In the genomic region with DNA sequence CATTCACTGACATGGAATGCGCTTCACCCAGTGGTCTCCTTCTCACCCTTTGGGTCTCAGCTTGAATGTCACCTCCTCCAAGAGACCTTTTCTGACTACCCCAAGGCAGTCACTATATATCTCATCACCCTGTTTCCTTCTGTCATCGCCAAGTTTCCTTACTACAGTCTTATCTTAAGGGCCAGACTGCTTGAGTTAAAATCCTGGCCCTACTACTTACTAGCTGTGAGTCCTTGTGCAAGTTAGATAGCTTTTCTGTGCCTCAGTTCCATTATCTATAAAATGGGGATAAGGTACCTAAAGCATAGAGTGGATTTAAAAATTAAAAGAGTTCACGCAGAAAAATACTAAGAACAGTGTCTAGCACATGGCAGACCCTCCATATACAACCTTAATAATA, we compare ENCODE assay signal across 16 cellular contexts.
DNase-seq lines count a peak whose midpoint lies in the region; ATAC-seq and TF ChIP-seq lines count a peak whose summit lies in the region.
"Had no signal": no experiment of that assay in that cellular context is flagged by ENCODE, and none has a peak within 500 bp of the region (broad histone marks: within the 10 kb centered on the region; RNA-seq: fewer than 3 reads in every experiment).

No MANE protein-coding gene starts in this region.

- peak; percentile 13 for ATAC-seq in HG02884 (IDR thresholded peaks at IDR 0.05; ENCODE audit: unreplicated experiment)
- peak; percentile 47 for ATAC-seq in stimulated activated effector memory CD8-positive, alpha-beta T cell treated with anti-CD3 and anti-CD28 coated beads, Interleukin-12 subunit alpha, Interleukin-12 subunit beta, amount 100 ng/mL, for 72 hours
- ATAC-seq in HG02623 (IDR thresholded peaks at IDR 0.05; ENCODE audit: unreplicated experiment), result no peak
- ATAC-seq: body of pancreas had no signal

- peak overlapping the region; percentile 52 for H3K4me3 Mint-ChIP-seq in T-helper 1 cell treated with Interleukin-12 subunit alpha and Interleukin-12 subunit beta and Interleukin-4 antibody, amounts not matched to agents 30 μg/mL and 1 μg/mL, for 36 hours
- H3K4me3 Mint-ChIP-seq in stimulated activated effector memory CD8-positive, alpha-beta T cell treated with anti-CD3 and anti-CD28 coated beads, Interleukin-12 subunit alpha, Interleukin-12 subunit beta, amount 100 ng/mL, for 72 hours, result peak overlapping the region; percentile 39

- DNase-seq in T-helper 1 cell, result no peak
- peak; percentile 66 for DNase-seq in OCI-M1 (lab: John Stamatoyannopoulos, UW)
- DNase-seq in stimulated activated effector memory CD8-positive, alpha-beta T cell treated with anti-CD3 and anti-CD28 coated beads, Interleukin-12 subunit alpha, Interleukin-12 subunit beta, amount 100 ng/mL, for 72 hours (ENCODE audit: low spot score in 2 of 2), result no peak
- no peak for DNase-seq in NCI-H2171 treated with DMSO at 0.1 percent for 48 hours (lab: John Stamatoyannopoulos, UW)
- DNase-seq in breast epithelium (ENCODE audit: low spot score in 2 of 2), result no peak
- DNase-seq: activated effector memory CD4-positive, alpha-beta T cell treated with Interleukin-2 at 50 U/mL for 16 hours; body of pancreas; left ventricle myocardium inferior; NCI-H2029 treated with DMSO at 0.1 percent for 48 hours; NCI-H748 treated with DMSO at 0.1 percent for 48 hours had no signal

- intact Hi-C loops in breast epithelium (cut with DNase I; ENCODE audit: low total_unique reads), result no loop called here

- H3K4me3 ChIP-seq in breast epithelium, result no peak overlapping the region
- H3K4me3 ChIP-seq: body of pancreas, left ventricle myocardium inferior, tibial nerve had no signal

- peaks cover 17% of the 10 kb centered on the region for H3K4me1 Mint-ChIP-seq in T-helper 1 cell treated with Interleukin-12 subunit alpha and Interleukin-12 subunit beta and Interleukin-4 antibody, amounts not matched to agents 30 μg/mL and 1 μg/mL, for 36 hours (ENCODE audit: low read depth)
- peaks cover 27% of the 10 kb centered on the region for H3K4me1 Mint-ChIP-seq in stimulated activated effector memory CD8-positive, alpha-beta T cell treated with anti-CD3 and anti-CD28 coated beads, Interleukin-12 subunit alpha, Interleukin-12 subunit beta, amount 100 ng/mL, for 72 hours

- no peak for TF ChIP-seq POLR2A in breast epithelium (IDR thresholded peaks at IDR 0.05)

- H3K4me1 ChIP-seq in breast epithelium, result no peaks in the 10 kb centered on the region
- H3K4me1 ChIP-seq: body of pancreas, left ventricle myocardium inferior, tibial nerve had no signal

- peak overlapping the region; percentile 13 for H3K27ac Mint-ChIP-seq in T-helper 1 cell treated with Interleukin-12 subunit alpha and Interleukin-12 subunit beta and Interleukin-4 antibody, amounts not matched to agents 30 μg/mL and 1 μg/mL, for 36 hours
- H3K27ac Mint-ChIP-seq in stimulated activated effector memory CD8-positive, alpha-beta T cell treated with anti-CD3 and anti-CD28 coated beads, Interleukin-12 subunit alpha, Interleukin-12 subunit beta, amount 100 ng/mL, for 72 hours, result peak overlapping the region; percentile 12
- H3K27ac Mint-ChIP-seq: CD4-positive, CD25-positive, alpha-beta regulatory T cell had no signal

- peaks cover 0 to 9% of the 10 kb centered on the region in 2 donors for H3K27me3 ChIP-seq in breast epithelium
- H3K27me3 ChIP-seq: body of pancreas, tibial nerve had no signal

- no peak for TF ChIP-seq CTCF in breast epithelium (IDR thresholded peaks at IDR 0.05)

- peaks cover 54% of the 10 kb centered on the region for H3K27me3 Mint-ChIP-seq in T-helper 1 cell treated with Interleukin-12 subunit alpha and Interleukin-12 subunit beta and Interleukin-4 antibody, amounts not matched to agents 30 μg/mL and 1 μg/mL, for 36 hours (ENCODE audit: low read depth)

- H3K9me3 ChIP-seq in breast epithelium, result no peaks in the 10 kb centered on the region
- H3K9me3 ChIP-seq: body of pancreas, left ventricle myocardium inferior, tibial nerve had no signal

- no peaks in the 10 kb centered on the region for H3K9me3 Mint-ChIP-seq in T-helper 1 cell treated with Interleukin-12 subunit alpha and Interleukin-12 subunit beta and Interleukin-4 antibody, amounts not matched to agents 30 μg/mL and 1 μg/mL, for 36 hours
- no peaks in the 10 kb centered on the region for H3K9me3 Mint-ChIP-seq in stimulated activated effector memory CD8-positive, alpha-beta T cell treated with anti-CD3 and anti-CD28 coated beads, Interleukin-12 subunit alpha, Interleukin-12 subunit beta, amount 100 ng/mL, for 72 hours
- H3K9me3 Mint-ChIP-seq: CD4-positive, CD25-positive, alpha-beta regulatory T cell had no signal

- H3K27ac ChIP-seq in breast epithelium, result no peak overlapping the region
- H3K27ac ChIP-seq: 22Rv1, body of pancreas, left ventricle myocardium inferior, tibial nerve had no signal

- no peaks in the 10 kb centered on the region for H3K36me3 ChIP-seq in breast epithelium
- H3K36me3 ChIP-seq: left ventricle myocardium inferior, tibial nerve had no signal

- H3K36me3 Mint-ChIP-seq in T-helper 1 cell treated with Interleukin-12 subunit alpha and Interleukin-12 subunit beta and Interleukin-4 antibody, amounts not matched to agents 30 μg/mL and 1 μg/mL, for 36 hours (ENCODE audit: low read depth), result no peaks in the 10 kb centered on the region
- H3K36me3 Mint-ChIP-seq in stimulated activated effector memory CD8-positive, alpha-beta T cell treated with anti-CD3 and anti-CD28 coated beads, Interleukin-12 subunit alpha, Interleukin-12 subunit beta, amount 100 ng/mL, for 72 hours, result peaks cover 6% of the 10 kb centered on the region
- H3K36me3 Mint-ChIP-seq: CD4-positive, CD25-positive, alpha-beta regulatory T cell had no signal
